ENCODE assay signal across 20 cellular contexts in genomic region chrX:31337332-31337731, GRCh38.
A peak's percentile ranks its signal among the peaks of the same experiment; 100 is the strongest.
DNase-seq lines count a peak whose midpoint lies in the region; ATAC-seq and TF ChIP-seq lines count a peak whose summit lies in the region.
"Had no signal": no experiment of that assay in that cellular context is flagged by ENCODE, and none has a peak within 500 bp of the region (broad histone marks: within the 10 kb centered on the region; RNA-seq: fewer than 3 reads in every experiment).

No MANE protein-coding gene starts in this region.

- no peak for DNase-seq in Right ventricle myocardium inferior (ENCODE audit: missing footprints)
- DNase-seq in left cardiac atrium, result no peak
- peak; percentile 30 for DNase-seq in fibroblast of peridontal ligament (ENCODE audit: extremely low read depth)
- DNase-seq in tibial artery, result no peak
- DNase-seq in AG08396 (ENCODE audit: low spot score), result no peak
- no peak for DNase-seq in G401 (ENCODE audit: low spot score)
- no peak for DNase-seq in CD4-positive, alpha-beta memory T cell
- DNase-seq: activated naive CD4-positive, alpha-beta T cell treated with Interleukin-2 at 50 U/mL for 16 hours; activated T-cell treated with anti-CD3 and anti-CD28 coated beads, Interleukin-2, amount 50 U/mL, for 72 hours; BE2C; cortex of kidney; effector memory CD8-positive, alpha-beta T cell; GOT3; NCI-H1048; NCI-H1694; NCI-H510A treated with DMSO at 0.1 percent for 48 hours; stimulated activated naive CD8-positive, alpha-beta T cell treated with anti-CD3 and anti-CD28 coated beads, Interleukin-15, Interleukin-2, amounts not matched to agents 100 U/mL and 50 U/mL, for 24 hours had no signal

- in situ Hi-C loops in G401 (cut with HindIII; ENCODE audit: low sequenced_read_pairs), result no loop called here

- H3K4me3 ChIP-seq in muscle layer of duodenum (ENCODE audit: low read depth in 1 of 2, low read length in 2 of 2) (no peak overlapping the region), tibial artery (no peak overlapping the region)
- no peak overlapping the region for H3K4me3 ChIP-seq in CD4-positive, alpha-beta memory T cell (ENCODE audit: low read length in 2 of 2)
- H3K4me3 ChIP-seq: vagina had no signal

- peaks cover 0 to 5% (median 0%) of the 10 kb centered on the region in 8 donors for H3K9me3 Mint-ChIP-seq in CD4-positive, alpha-beta memory T cell
- H3K9me3 Mint-ChIP-seq: activated T-cell treated with anti-CD3 and anti-CD28 coated beads, Interleukin-2, amount 50 U/mL, for 72 hours had no signal

- H3K27ac ChIP-seq in muscle layer of duodenum (ENCODE audit: low read length), result peak overlapping the region; percentile 29
- peak overlapping the region; percentile 37 to 47 for H3K27ac ChIP-seq in tibial artery
- no peak overlapping the region for H3K27ac ChIP-seq in CD4-positive, alpha-beta memory T cell (ENCODE audit: low read depth, low read length)
- H3K27ac ChIP-seq: vagina had no signal

- TF ChIP-seq CTCF in tibial artery (IDR thresholded peaks at IDR 0.05), result no peak

- H3K4me1 Mint-ChIP-seq in CD4-positive, alpha-beta memory T cell, result no peaks in the 10 kb centered on the region

- intact Hi-C loops in Right ventricle myocardium inferior (cut with DNase I), result loop anchor here (10.0 kb wide), 1 partner anchor 73 kb away; no protein-coding TSS in a partner anchor
- intact Hi-C loops in left cardiac atrium (cut with DNase I), result no loop called here
- intact Hi-C loops in tibial artery (cut with DNase I; ENCODE audit: low total_unique reads), result no loop called here
- intact Hi-C loops in CD4-positive, alpha-beta memory T cell (cut with micrococcal nuclease), result no loop called here

- H3K36me3 Mint-ChIP-seq in CD4-positive, alpha-beta memory T cell, result no peaks in the 10 kb centered on the region
- H3K36me3 Mint-ChIP-seq: natural killer cell treated with Interleukin-12 subunit alpha and Interleukin-12 subunit beta and Interleukin-15 and Interleukin-18, amount 100 ng/mL, for 72 hours had no signal

- H3K27me3 ChIP-seq in muscle layer of duodenum (ENCODE audit: low read depth, low read length) (no peaks in the 10 kb centered on the region), tibial artery (no peaks in the 10 kb centered on the region)
- H3K27me3 ChIP-seq in CD4-positive, alpha-beta memory T cell (ENCODE audit: insufficient read depth, low read length), result no peaks in the 10 kb centered on the region
- H3K27me3 ChIP-seq: BE2C, vagina had no signal

- H3K36me3 ChIP-seq in muscle layer of duodenum (ENCODE audit: control insufficient read depth in 1 of 2, insufficient read depth in 2 of 2, low read length in 2 of 2) (no peaks in the 10 kb centered on the region), tibial artery (no peaks in the 10 kb centered on the region)
- no peaks in the 10 kb centered on the region for H3K36me3 ChIP-seq in CD4-positive, alpha-beta memory T cell (ENCODE audit: insufficient read depth, low read length)
- H3K36me3 ChIP-seq: BE2C, vagina had no signal

- CTCF ChIA-PET in CD4-positive, alpha-beta memory T cell (lab: Charles Lee; ENCODE audit: partially characterized antibody), result no interaction called here

- POLR2A ChIA-PET in CD4-positive, alpha-beta memory T cell (lab: Charles Lee; ENCODE audit: partially characterized antibody), result no interaction called here

- no peak overlapping the region for H3K4me3 Mint-ChIP-seq in CD4-positive, alpha-beta memory T cell
- H3K4me3 Mint-ChIP-seq: activated T-cell treated with anti-CD3 and anti-CD28 coated beads, Interleukin-2, amount 50 U/mL, for 72 hours; effector memory CD8-positive, alpha-beta T cell; natural killer cell treated with Interleukin-12 subunit alpha and Interleukin-12 subunit beta and Interleukin-15 and Interleukin-18, amount 100 ng/mL, for 72 hours had no signal

- peak; percentile 46 for ATAC-seq in Right ventricle myocardium inferior
- ATAC-seq in left cardiac atrium, result no peak
- ATAC-seq: activated T-cell treated with anti-CD3 and anti-CD28 coated beads, Interleukin-2, amount 50 U/mL, for 72 hours; effector memory CD8-positive, alpha-beta T cell; natural killer cell treated with Interleukin-12 subunit alpha and Interleukin-12 subunit beta and Interleukin-15 and Interleukin-18, amount 100 ng/mL, for 72 hours; stimulated activated naive CD8-positive, alpha-beta T cell treated with anti-CD3 and anti-CD28 coated beads, Interleukin-15, Interleukin-2, amounts not matched to agents 100 U/mL and 50 U/mL, for 24 hours had no signal

- H3K9me3 ChIP-seq in muscle layer of duodenum (ENCODE audit: control insufficient read depth in 1 of 2, low read length in 2 of 2), result no peaks in the 10 kb centered on the region
- H3K9me3 ChIP-seq in tibial artery, result no peaks in the 10 kb centered on the region
- H3K9me3 ChIP-seq in CD4-positive, alpha-beta memory T cell (ENCODE audit: control insufficient read depth in 1 of 2, low read length in 2 of 2), result no peaks in the 10 kb centered on the region
- H3K9me3 ChIP-seq: BE2C, vagina had no signal

- H3K4me1 ChIP-seq in muscle layer of duodenum (ENCODE audit: control insufficient read depth in 1 of 2, insufficient read depth in 2 of 2, low read length in 2 of 2) (peaks cover 0 to 6% of the 10 kb centered on the region in 2 donors), tibial artery (peaks cover 0 to 35% (median 0%) of the 10 kb centered on the region in 4 donors)
- H3K4me1 ChIP-seq in CD4-positive, alpha-beta memory T cell (ENCODE audit: insufficient read depth, low read length), result no peaks in the 10 kb centered on the region
- H3K4me1 ChIP-seq: BE2C, vagina had no signal

- no peak overlapping the region for H3K27ac Mint-ChIP-seq in CD4-positive, alpha-beta memory T cell
- H3K27ac Mint-ChIP-seq: activated T-cell treated with anti-CD3 and anti-CD28 coated beads, Interleukin-2, amount 50 U/mL, for 72 hours; effector memory CD8-positive, alpha-beta T cell; natural killer cell treated with Interleukin-12 subunit alpha and Interleukin-12 subunit beta and Interleukin-15 and Interleukin-18, amount 100 ng/mL, for 72 hours had no signal

- H3K27me3 Mint-ChIP-seq in CD4-positive, alpha-beta memory T cell, result peaks cover 0 to 1% of the 10 kb centered on the region in 2 donors
- H3K27me3 Mint-ChIP-seq: effector memory CD8-positive, alpha-beta T cell had no signal
